ENCODE assay signal across 9 cellular contexts in the genomic region with DNA sequence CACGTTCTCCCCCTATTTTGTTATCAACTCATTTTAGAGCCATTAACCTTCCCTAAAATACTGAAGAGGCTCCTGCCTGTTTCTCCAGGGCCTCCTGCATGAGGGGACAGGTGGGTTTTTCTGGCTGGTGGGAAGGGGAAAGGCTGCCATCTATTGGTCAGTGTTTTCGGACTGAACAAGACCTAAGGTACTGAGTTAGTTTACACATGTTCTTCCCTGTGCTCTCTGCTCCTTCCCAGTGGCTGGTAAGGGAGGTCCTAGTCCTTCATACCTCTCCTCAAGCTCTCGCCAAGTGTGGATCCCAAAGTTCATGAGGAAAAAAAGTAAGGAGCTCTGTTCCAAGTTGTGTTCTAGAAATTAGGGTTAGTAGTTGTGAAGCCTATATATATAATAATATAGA.
DNase-seq lines count a peak whose midpoint lies in the region; ATAC-seq and TF ChIP-seq lines count a peak whose summit lies in the region.
"Had no signal": no experiment of that assay in that cellular context is flagged by ENCODE, and none has a peak within 500 bp of the region (broad histone marks: within the 10 kb centered on the region; RNA-seq: fewer than 3 reads in every experiment).

No MANE protein-coding gene starts in this region.

- H3K27ac ChIP-seq in gastrocnemius medialis: no peak overlapping the region
- H3K27ac ChIP-seq: skin epidermis had no signal

- no peak for TF ChIP-seq CTCF in gastrocnemius medialis (IDR thresholded peaks at IDR 0.05 in 4 of 5, conservative IDR thresholded peaks at IDR 0.05 in 1 of 5)

- no peaks in the 10 kb centered on the region for H3K9me3 ChIP-seq in gastrocnemius medialis

- H3K4me3 ChIP-seq in gastrocnemius medialis: no peak overlapping the region
- H3K4me3 ChIP-seq: skin epidermis had no signal

- TF ChIP-seq POLR2A in gastrocnemius medialis (IDR thresholded peaks at IDR 0.05): no peak

- peak; percentile 21 for DNase-seq in ELR (ENCODE audit: low read depth)
- DNase-seq in Kasumi-1 (lab: John Stamatoyannopoulos, UW): peak; percentile 23 to 34
- DNase-seq in RKO (ENCODE audit: low spot score): peak; percentile 70
- DNase-seq in kidney glomerular epithelial cell (lab: John Stamatoyannopoulos, UW): peak; percentile 25
- no peak for DNase-seq in gastrocnemius medialis

- intact Hi-C loops in gastrocnemius medialis (cut with DNase I; ENCODE audit: low total_unique reads): no loop called here

- no peaks in the 10 kb centered on the region for H3K27me3 ChIP-seq in gastrocnemius medialis

- ATAC-seq in HG02610 (IDR thresholded peaks at IDR 0.05; ENCODE audit: unreplicated experiment) (no peak), HG03025 (IDR thresholded peaks at IDR 0.05; ENCODE audit: low FRiP score, unreplicated experiment) (no peak), gastrocnemius medialis (no peak), GM21529 (IDR thresholded peaks at IDR 0.05; ENCODE audit: unreplicated experiment) (no peak)

- no peaks in the 10 kb centered on the region for H3K36me3 ChIP-seq in gastrocnemius medialis

- in situ Hi-C loops in gastrocnemius medialis (cut with MboI; ENCODE audit: low sequenced_read_pairs in 4 of 4): no loop called here

- H3K4me1 ChIP-seq in gastrocnemius medialis: no peaks in the 10 kb centered on the region

Comparison
In these comparisons a context has a peak if more than half of its experiments do, and no peak if none do; other contexts are left out.
1. DNase-seq: peak in ELR (single experiment), Kasumi-1 (2 of 2), RKO (single experiment) and kidney glomerular epithelial cell (single experiment); none in gastrocnemius medialis (0 of 2).